Comparison of ENCODE assay signal across 1 cellular context in genomic region chr7:112939589-112940313, GRCh38.
A peak's percentile ranks its signal among the peaks of the same experiment; 100 is the strongest.
TF ChIP-seq lines count a peak whose summit lies in the region.

No MANE protein-coding gene starts in this region.

TF ChIP-seq in GM12878, 131 proteins besides CTCF, POLR2A, EP300 and RAD21 (continued from another document and continues in another):
- TF ChIP-seq ZBTB33 (IDR thresholded peaks at IDR 0.05) (no peak), NBN (IDR thresholded peaks at IDR 0.05) (peak; percentile 40; the same call in 1 of the 2 replicates), USF2 (IDR thresholded peaks at IDR 0.05; ENCODE audit: borderline replicate concordance, low read depth, low read length) (peak; percentile 20; the same call in 1 of the 2 replicates), GATAD2B (conservative IDR thresholded peaks at IDR 0.05; ENCODE audit: low read depth) (0 out of 2 replicates have a peak, but pooled peaks have one; percentile 13), MLLT1 (IDR thresholded peaks at IDR 0.05) (peak; percentile 91), SKIL (IDR thresholded peaks at IDR 0.05; ENCODE audit: low read depth, poor library complexity, severe bottlenecking) (no peak), BHLHE40 (IDR thresholded peaks at IDR 0.05; ENCODE audit: borderline replicate concordance in 1 of 2, low read depth in 2 of 2, low read length in 1 of 2) (peak in 1 of 2 experiments; percentile 48; a peak in 2 of 4 replicates), LARP7 (IDR thresholded peaks at IDR 0.05) (peak; percentile 68), BRCA1 (IDR thresholded peaks at IDR 0.05; ENCODE audit: low read depth, low read length) (no peak), IRF4 (IDR thresholded peaks at IDR 0.05; ENCODE audit: low read depth, low read length) (no peak), ELK1 (IDR thresholded peaks at IDR 0.05; ENCODE audit: low read depth, low read length) (no peak; the same call in 1 of the 2 replicates), ASH2L (IDR thresholded peaks at IDR 0.05; ENCODE audit: borderline replicate concordance, low read depth) (no peak), STAT3 (IDR thresholded peaks at IDR 0.05; ENCODE audit: low read depth, low read length) (no peak; the same call in 1 of the 2 replicates), ZBTB11 (CRISPR knock-in tag; IDR thresholded peaks at IDR 0.05) (no peak), HDAC6 (IDR thresholded peaks at IDR 0.05; ENCODE audit: unreplicated experiment) (no peak), POU2F2 (IDR thresholded peaks at IDR 0.05; ENCODE audit: borderline replicate concordance, low read depth, low read length) (0 out of 3 replicates have a peak, but pooled peaks have one; percentile 25), POLR2AphosphoS5 (IDR thresholded peaks at IDR 0.05; ENCODE audit: low read length) (peak; percentile 73), MEF2B (IDR thresholded peaks at IDR 0.05; ENCODE audit: partially characterized antibody, poor library complexity, severe bottlenecking) (no peak), ATF3 (IDR thresholded peaks at IDR 0.05; ENCODE audit: borderline replicate concordance, extremely low read depth, low read depth, low read length) (no peak), ESRRA (IDR thresholded peaks at IDR 0.05; ENCODE audit: low read length) (no peak), SREBF2 (IDR thresholded peaks at IDR 0.05; ENCODE audit: low read length) (no peak), CHD1 (IDR thresholded peaks at IDR 0.05; ENCODE audit: low read depth, low read length) (no peak), NFIC (IDR thresholded peaks at IDR 0.05; ENCODE audit: low read depth, low read length) (no peak), ZBTB40 (IDR thresholded peaks at IDR 0.05; ENCODE audit: borderline replicate concordance) (peak; percentile 79), NFYA (IDR thresholded peaks at IDR 0.05; ENCODE audit: borderline replicate concordance, low read depth, low read length) (peak; percentile 14; the same call in 1 of the 2 replicates), PKNOX1 (IDR thresholded peaks at IDR 0.05) (peak; percentile 97), HDGF (IDR thresholded peaks at IDR 0.05) (peak; percentile 98), KDM1A (IDR thresholded peaks at IDR 0.05; ENCODE audit: borderline replicate concordance) (no peak), IRF5 (IDR thresholded peaks at IDR 0.05; ENCODE audit: borderline replicate concordance) (no peak), DPF2 (IDR thresholded peaks at IDR 0.05) (peak; percentile 42; the same call in 1 of the 2 replicates), MXI1 (IDR thresholded peaks at IDR 0.05; ENCODE audit: low read depth, low read length) (peak; percentile 59; the same call in 1 of the 2 replicates), ATF2 (IDR thresholded peaks at IDR 0.05; ENCODE audit: low read length) (no peak), SUZ12 (IDR thresholded peaks at IDR 0.05; ENCODE audit: unreplicated experiment) (no peak), ZNF24 (IDR thresholded peaks at IDR 0.05) (no peak), ZBED1 (IDR thresholded peaks at IDR 0.05; ENCODE audit: borderline replicate concordance) (no peak), SIN3A (IDR thresholded peaks at IDR 0.05; ENCODE audit: low read depth, low read length) (no peak; the same call in none of the 2 replicates), E2F4 (IDR thresholded peaks at IDR 0.05; ENCODE audit: low read depth, low read length) (no peak)
